Comparison of ENCODE assay signal across 10 cellular contexts in genomic region chr9:78130004-78130403, GRCh38.
DNase-seq lines count a peak whose midpoint lies in the region; ATAC-seq and TF ChIP-seq lines count a peak whose summit lies in the region.
"Had no signal": no experiment of that assay in that cellular context is flagged by ENCODE, and none has a peak within 500 bp of the region (broad histone marks: within the 10 kb centered on the region; RNA-seq: fewer than 3 reads in every experiment).

No MANE protein-coding gene starts in this region.

- peak; percentile 36 to 46 (median 44); a peak in 4 of 6 replicates for TF ChIP-seq CTCF in HCT116 (IDR thresholded peaks at IDR 0.05 in 2 of 3, conservative IDR thresholded peaks at IDR 0.05 in 1 of 3; ENCODE audit: borderline replicate concordance in 1 of 3, insufficient read depth in 1 of 3, low read depth in 2 of 3, low read length in 2 of 3)
- TF ChIP-seq CTCF in natural killer cell (IDR thresholded peaks at IDR 0.05): no peak

- no TSS peak for BruUV-seq in HCT116 (replicated peaks; lab: Mats Ljungman, UMichigan)

- peaks cover 14 to 27% of the 10 kb centered on the region in 2 donors for H3K4me1 Mint-ChIP-seq in natural killer cell

- H3K27me3 ChIP-seq in HCT116 (ENCODE audit: insufficient read depth, low read length): no peaks in the 10 kb centered on the region
- H3K27me3 ChIP-seq in iPS DF 6.9 (ENCODE audit: control insufficient read depth, insufficient read depth, low read length): no peaks in the 10 kb centered on the region

- H3K9me2 ChIP-seq in HCT116 (ENCODE audit: insufficient read depth): no peaks in the 10 kb centered on the region

- RAD21 ChIA-PET in HCT116 (lab: Charles Lee; ENCODE audit: low non-redundant PET in 1 of 2, low total read pairs in 2 of 2, uncharacterized antibody in 2 of 2, unreplicated experiment in 2 of 2): no interaction called here

- CTCF ChIA-PET in HCT116 (lab: Charles Lee): interaction anchor here (1.0 to 1.6 kb wide), 3 partner anchors 9 to 16 kb away, joined by 3 to 9 read pairs (median 7); no protein-coding TSS in a partner anchor

- H3K9me3 Mint-ChIP-seq in natural killer cell: no peaks in the 10 kb centered on the region

- no peak overlapping the region for H3K27ac Mint-ChIP-seq in natural killer cell

- intact Hi-C loops in HCT116 (cut with micrococcal nuclease) (no loop called here), natural killer cell (cut with micrococcal nuclease) (no loop called here)

- H3K79me2 ChIP-seq in HCT116 (ENCODE audit: insufficient read depth, low read length): no peaks in the 10 kb centered on the region

- H3K27me3 Mint-ChIP-seq in natural killer cell (ENCODE audit: low read depth in 2 of 2): peaks cover 9 to 14% of the 10 kb centered on the region in 2 donors

- H4K20me1 ChIP-seq in HCT116 (ENCODE audit: insufficient read depth): no peaks in the 10 kb centered on the region

- H3K36me3 ChIP-seq in HCT116 (ENCODE audit: control insufficient read depth in 1 of 2, insufficient read depth in 2 of 2, low read length in 2 of 2) (no peaks in the 10 kb centered on the region), iPS DF 6.9 (ENCODE audit: control insufficient read depth, insufficient read depth, low read length) (no peaks in the 10 kb centered on the region)

- TF ChIP-seq RAD21 in HCT116 (IDR thresholded peaks at IDR 0.05; ENCODE audit: low read depth): peak; percentile 44; the same call in 1 of the 2 replicates

- H3K4me2 ChIP-seq in HCT116 (ENCODE audit: low read length): peak overlapping the region; percentile 30; the same call in 1 of the 2 replicates

- DNase-seq in 8988T (peak; percentile 23), HCT116 (ENCODE audit: low read depth, low spot score) (peak; percentile 56), anterior cingulate cortex (lab: John Stamatoyannopoulos, UW) (peak in 55 of 58 donors; percentile 4 to 94 (median 72)), iPS DF 6.9 (ENCODE audit: low read depth, low spot score) (peak; percentile 20), natural killer cell (no peak)
- no peak for DNase-seq in activated CD4-positive, alpha-beta T cell treated with anti-CD3 and anti-CD28 coated beads, Interleukin-2, amount 50 U/mL, for 4 hours
- DNase-seq: HCEC 1CT, NCI-H1436 had no signal

- no peaks in the 10 kb centered on the region for H3K36me3 Mint-ChIP-seq in natural killer cell

- H3K4me1 ChIP-seq in HCT116 (ENCODE audit: control insufficient read depth in 1 of 2, insufficient read depth in 2 of 2, low read length in 2 of 2) (peaks cover 0 to 9% of the 10 kb centered on the region in 2 experiments; a peak in 1 of 4 replicates), iPS DF 6.9 (ENCODE audit: control insufficient read depth, insufficient read depth, low read length) (no peaks in the 10 kb centered on the region)

- H3K9me3 ChIP-seq in HCT116 (ENCODE audit: control insufficient read depth in 1 of 2, insufficient read depth in 1 of 2, low read depth in 1 of 2, low read length in 2 of 2) (no peaks in the 10 kb centered on the region), iPS DF 6.9 (ENCODE audit: control insufficient read depth, insufficient read depth, low read length) (no peaks in the 10 kb centered on the region)

- no peak overlapping the region for H3K4me3 Mint-ChIP-seq in natural killer cell

- H3K27ac ChIP-seq in HCT116 (ENCODE audit: low read depth, low read length): no peak overlapping the region
- no peak overlapping the region for H3K27ac ChIP-seq in iPS DF 6.9 (ENCODE audit: low read length)

- POLR2A ChIA-PET in HCT116 (lab: Charles Lee): no interaction called here

- no peak overlapping the region for H3K4me3 ChIP-seq in HCT116 (replicated peaks in 1 of 2; ENCODE audit: low read depth in 1 of 2, low read length in 2 of 2)
- no peak overlapping the region for H3K4me3 ChIP-seq in iPS DF 6.9 (ENCODE audit: low read length)

- H2AFZ ChIP-seq in HCT116 (ENCODE audit: low read depth, low read length, poor library complexity, severe bottlenecking): peak overlapping the region; percentile 56

- ATAC-seq in HCT116: peak; percentile 98
- ATAC-seq in HG02884 (IDR thresholded peaks at IDR 0.05; ENCODE audit: unreplicated experiment): no peak
- no peak for ATAC-seq in natural killer cell
- no peak for ATAC-seq in HG03571 (IDR thresholded peaks at IDR 0.05; ENCODE audit: unreplicated experiment)

- no peak overlapping the region for H3K9ac ChIP-seq in HCT116 (ENCODE audit: low read length)

- WGBS in iPS DF 6.9 (ENCODE audit: insufficient coverage, insufficient read length): no CpG with 5 or more reads among the region's 6 CpGs

- TF ChIP-seq POLR2A in HCT116 (IDR thresholded peaks at IDR 0.05; ENCODE audit: borderline replicate concordance, extremely low read depth, insufficient read depth, insufficient read length): no peak

TF ChIP-seq in HCT116, 20 proteins besides CTCF, POLR2A, EP300 and RAD21:
- TF ChIP-seq YY1 (IDR thresholded peaks at IDR 0.05; ENCODE audit: extremely low read depth, insufficient replicate concordance, low read depth, low read length) (no peak), TCF7L2 (IDR thresholded peaks at IDR 0.05; ENCODE audit: borderline replicate concordance, extremely low read depth, insufficient read depth, insufficient read length) (no peak), CEBPB (IDR thresholded peaks at IDR 0.05; ENCODE audit: low read depth) (no peak), SIN3A (IDR thresholded peaks at IDR 0.05; ENCODE audit: low read depth) (no peak), CBX3 (IDR thresholded peaks at IDR 0.05; ENCODE audit: low read depth) (no peak), ZNF274 (IDR thresholded peaks at IDR 0.05; ENCODE audit: low read depth, low read length) (no peak), FOSL1 (IDR thresholded peaks at IDR 0.05; ENCODE audit: low read depth) (no peak), POLR2AphosphoS5 (IDR thresholded peaks at IDR 0.05; ENCODE audit: low read depth, low read length) (no peak), REST (IDR thresholded peaks at IDR 0.05; ENCODE audit: low read depth) (no peak), EZH2phosphoT487 (IDR thresholded peaks at IDR 0.05; ENCODE audit: borderline replicate concordance) (no peak)
- TF ChIP-seq, protein P1, sequence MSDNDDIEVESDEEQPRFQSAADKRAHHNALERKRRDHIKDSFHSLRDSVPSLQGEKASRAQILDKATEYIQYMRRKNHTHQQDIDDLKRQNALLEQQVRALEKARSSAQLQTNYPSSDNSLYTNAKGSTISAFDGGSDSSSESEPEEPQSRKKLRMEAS (IDR thresholded peaks at IDR 0.05): no peak
- TF ChIP-seq, protein P2, sequence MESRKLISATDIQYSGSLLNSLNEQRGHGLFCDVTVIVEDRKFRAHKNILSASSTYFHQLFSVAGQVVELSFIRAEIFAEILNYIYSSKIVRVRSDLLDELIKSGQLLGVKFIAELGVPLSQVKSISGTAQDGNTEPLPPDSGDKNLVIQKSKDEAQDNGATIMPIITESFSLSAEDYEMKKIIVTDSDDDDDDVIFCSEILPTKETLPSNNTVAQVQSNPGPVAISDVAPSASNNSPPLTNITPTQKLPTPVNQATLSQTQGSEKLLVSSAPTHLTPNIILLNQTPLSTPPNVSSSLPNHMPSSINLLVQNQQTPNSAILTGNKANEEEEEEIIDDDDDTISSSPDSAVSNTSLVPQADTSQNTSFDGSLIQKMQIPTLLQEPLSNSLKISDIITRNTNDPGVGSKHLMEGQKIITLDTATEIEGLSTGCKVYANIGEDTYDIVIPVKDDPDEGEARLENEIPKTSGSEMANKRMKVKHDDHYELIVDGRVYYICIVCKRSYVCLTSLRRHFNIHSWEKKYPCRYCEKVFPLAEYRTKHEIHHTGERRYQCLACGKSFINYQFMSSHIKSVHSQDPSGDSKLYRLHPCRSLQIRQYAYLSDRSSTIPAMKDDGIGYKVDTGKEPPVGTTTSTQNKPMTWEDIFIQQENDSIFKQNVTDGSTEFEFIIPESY (IDR thresholded peaks at IDR 0.05; ENCODE audit: extremely low read depth, insufficient replicate concordance, low read length): no peak
- TF ChIP-seq, protein P3, sequence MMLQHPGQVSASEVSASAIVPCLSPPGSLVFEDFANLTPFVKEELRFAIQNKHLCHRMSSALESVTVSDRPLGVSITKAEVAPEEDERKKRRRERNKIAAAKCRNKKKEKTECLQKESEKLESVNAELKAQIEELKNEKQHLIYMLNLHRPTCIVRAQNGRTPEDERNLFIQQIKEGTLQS (IDR thresholded peaks at IDR 0.05): no peak
TF ChIP-seq in HCT116: peak in this region for 0.

Comparison
In these comparisons a context has a peak if more than half of its experiments do, and no peak if none do; other contexts are left out.
1. DNase-seq: peak in 8988T (single experiment), HCT116 (single experiment), anterior cingulate cortex (55 of 58) and iPS DF 6.9 (single experiment); none in activated CD4-positive, alpha-beta T cell treated with anti-CD3 and anti-CD28 coated beads, Interleukin-2, amount 50 U/mL, for 4 hours (0 of 2) and natural killer cell (single experiment).